In the genomic region with DNA sequence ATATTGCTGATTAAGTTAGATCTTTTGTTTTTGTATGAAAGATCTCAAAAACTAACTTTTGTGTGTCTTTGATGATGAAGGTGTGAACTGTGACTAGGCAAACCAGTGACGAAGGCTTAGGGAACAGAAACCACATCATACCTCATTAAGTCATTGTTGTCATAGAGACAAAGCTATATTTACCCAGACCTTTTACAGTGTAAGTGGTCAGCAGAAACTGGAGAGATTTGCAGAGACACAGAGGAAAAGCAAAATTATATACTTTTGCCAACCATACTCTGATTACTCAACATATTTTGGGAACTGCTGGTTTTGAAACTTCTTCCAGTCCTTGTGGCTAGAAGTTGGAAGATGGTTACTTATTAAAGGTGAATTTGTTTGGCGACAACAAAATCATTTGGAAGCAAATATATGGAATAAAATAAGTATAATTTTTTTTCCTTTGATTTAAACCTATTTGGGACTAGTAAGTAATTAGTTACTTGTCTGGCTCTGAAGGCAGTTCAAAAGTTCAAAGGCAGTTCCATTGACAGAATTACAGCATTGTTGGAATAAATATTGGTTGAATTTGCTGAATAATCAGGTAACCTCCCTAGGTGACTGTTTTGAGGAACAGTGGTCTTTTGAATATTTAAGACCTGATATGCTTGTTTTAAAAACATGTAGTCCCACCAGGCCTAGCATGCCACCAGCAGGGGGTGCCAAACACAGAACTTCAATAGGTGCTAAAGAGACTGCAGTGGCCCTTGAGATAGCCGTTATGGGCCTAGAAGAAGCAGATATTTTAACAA, we compare ENCODE assay signal across 8 cellular contexts.
DNase-seq lines count a peak whose midpoint lies in the region; ATAC-seq, FAIRE-seq and TF ChIP-seq lines count a peak whose summit lies in the region.

No MANE protein-coding gene starts in this region.

- H3K4me1 ChIP-seq in OCI-LY3 (ENCODE audit: low read length) (peaks cover 28% of the 10 kb centered on the region), pancreas (no peaks in the 10 kb centered on the region), aorta (ENCODE audit: control insufficient read depth in 1 of 2, insufficient read depth in 2 of 2, low read length in 2 of 2) (no peaks in the 10 kb centered on the region)

- no peaks in the 10 kb centered on the region for H3K27me3 ChIP-seq in OCI-LY3 (ENCODE audit: low read depth, low read length)
- no peaks in the 10 kb centered on the region for H3K27me3 ChIP-seq in pancreas
- no peaks in the 10 kb centered on the region for H3K27me3 ChIP-seq in aorta (ENCODE audit: control insufficient read depth in 1 of 2, insufficient read depth in 2 of 2, low read length in 1 of 2)

- 45 to 46% methylated on average over 3 of the region's 3 CpGs for WGBS in pancreas, 2 donors
- 34 to 36% methylated on average over 3 of the region's 3 CpGs for WGBS in aorta, 2 donors

- H3K27ac ChIP-seq in OCI-LY3 (ENCODE audit: low read length) (peak overlapping the region; percentile 34), pancreas (peak overlapping the region in 1 of 4 donors; percentile 5), aorta (ENCODE audit: low read depth in 1 of 2, low read length in 2 of 2) (no peak overlapping the region)

- peak; percentile 32 for DNase-seq in COLO829 (ENCODE audit: low spot score)
- peak; percentile 43 for DNase-seq in activated T-cell treated with anti-CD3 and anti-CD28 coated beads for 4 hours
- peak; percentile 70 for DNase-seq in fibroblast of pulmonary artery (ENCODE audit: low read depth)
- DNase-seq in pancreas: peak; percentile 25 to 82 (median 66)
- DNase-seq in aorta: peak; percentile 67 to 83

- TF ChIP-seq CTCF in OCI-LY3 (IDR thresholded peaks at IDR 0.05; ENCODE audit: low read depth, low read length): peak; percentile 81
- TF ChIP-seq CTCF in fibroblast of pulmonary artery (IDR thresholded peaks at IDR 0.05; ENCODE audit: low read length, missing control alignments): peak; percentile 75
- peak; percentile 31 to 58 (median 52) for TF ChIP-seq CTCF in pancreas (IDR thresholded peaks at IDR 0.05)

- FAIRE-seq in pancreas (lab: Jason Lieb, UNC): no peak

- H3K9ac ChIP-seq in OCI-LY3 (ENCODE audit: low read length): peak overlapping the region; percentile 28; the same call in 1 of the 2 replicates

- peak overlapping the region; percentile 19; the same call in 1 of the 2 replicates for H3K4me3 ChIP-seq in OCI-LY3 (ENCODE audit: low read length)
- no peak overlapping the region for H3K4me3 ChIP-seq in fibroblast of pulmonary artery (replicated peaks; ENCODE audit: low read depth, low read length)
- no peak overlapping the region for H3K4me3 ChIP-seq in pancreas
- no peak overlapping the region for H3K4me3 ChIP-seq in aorta (ENCODE audit: low read length in 2 of 2)

- peak overlapping the region; percentile 56 for H3K4me2 ChIP-seq in OCI-LY3 (ENCODE audit: low read length)

- no peak overlapping the region for H2AFZ ChIP-seq in OCI-LY3 (ENCODE audit: low read depth, low read length)

- no peaks in the 10 kb centered on the region for H3K36me3 ChIP-seq in OCI-LY3 (replicated peaks; ENCODE audit: low read depth, low read length)
- H3K36me3 ChIP-seq in pancreas: no peaks in the 10 kb centered on the region
- H3K36me3 ChIP-seq in aorta (ENCODE audit: control insufficient read depth in 1 of 2, insufficient read depth in 2 of 2, low read length in 1 of 2): no peaks in the 10 kb centered on the region

- intact Hi-C loops in pancreas (cut with DNase I) (no loop called here), aorta (cut with DNase I) (no loop called here)

- H4K20me1 ChIP-seq in OCI-LY3 (ENCODE audit: insufficient read depth, low read length): no peaks in the 10 kb centered on the region

- ATAC-seq in GM19395 (IDR thresholded peaks at IDR 0.05; ENCODE audit: unreplicated experiment): peak; percentile 100
- ATAC-seq in HG03432 (IDR thresholded peaks at IDR 0.05; ENCODE audit: unreplicated experiment): peak; percentile 99
- ATAC-seq in pancreas: peak; percentile 48 to 93 (median 80)
- ATAC-seq in aorta (ENCODE audit: low FRiP score): peak; percentile 64

- H3K9me3 ChIP-seq in OCI-LY3 (ENCODE audit: insufficient read depth, low read length) (no peaks in the 10 kb centered on the region), pancreas (no peaks in the 10 kb centered on the region), aorta (ENCODE audit: control insufficient read depth, low read length) (no peaks in the 10 kb centered on the region)

- H3K79me2 ChIP-seq in OCI-LY3 (ENCODE audit: low read length): no peaks in the 10 kb centered on the region
